17 cellular contexts compared by ENCODE assay signal in genomic region chr3:25846282-25846681, GRCh38. TPM values are rescaled to one million over a fixed set of nuclear protein-coding genes. Genes with fewer than 3 reads are reported as not detected.
DNase-seq lines count a peak whose midpoint lies in the region; ATAC-seq, FAIRE-seq and TF ChIP-seq lines count a peak whose summit lies in the region.
"Had no signal": no experiment of that assay in that cellular context is flagged by ENCODE, and none has a peak within 500 bp of the region (broad histone marks: within the 10 kb centered on the region; RNA-seq: fewer than 3 reads in every experiment).

No MANE protein-coding gene starts in this region.

- 88 to 94% (median 93%) methylated on average over 1 of the region's 1 CpG for WGBS in small intestine, 3 donors

- H3K9me3 Mint-ChIP-seq in WTC11 = peaks cover 7% of the 10 kb centered on the region
- H3K9me3 Mint-ChIP-seq: CD4-positive, alpha-beta memory T cell had no signal

- no peaks in the 10 kb centered on the region for H3K36me3 ChIP-seq in small intestine (ENCODE audit: control insufficient read depth in 2 of 2, insufficient read depth in 2 of 2, low read length in 2 of 2)

- no peak overlapping the region for H3K27ac Mint-ChIP-seq in WTC11
- H3K27ac Mint-ChIP-seq: CD4-positive, alpha-beta memory T cell; GM23338; H9 had no signal

- H3K4me3 Mint-ChIP-seq in WTC11 = no peak overlapping the region
- H3K4me3 Mint-ChIP-seq: CD4-positive, alpha-beta memory T cell; GM23338; H9 had no signal

- H3K4me1 ChIP-seq in small intestine (ENCODE audit: control insufficient read depth in 2 of 2, insufficient read depth in 1 of 2, low read depth in 1 of 2, low read length in 1 of 2) = no peaks in the 10 kb centered on the region

- H3K27ac ChIP-seq in small intestine (ENCODE audit: low read depth in 1 of 2, low read length in 1 of 2) = no peak overlapping the region

- no peak for TF ChIP-seq CTCF in WTC11 (IDR thresholded peaks at IDR 0.05)

- ATAC-seq in WTC11 (no peak), GM19324 (IDR thresholded peaks at IDR 0.05; ENCODE audit: low FRiP score, unreplicated experiment) (no peak), HG03442 (IDR thresholded peaks at IDR 0.05; ENCODE audit: unreplicated experiment) (no peak)
- ATAC-seq: GM23338, HCT116 had no signal

- H3K4me1 Mint-ChIP-seq in WTC11 = peaks cover 7% of the 10 kb centered on the region
- H3K4me1 Mint-ChIP-seq: CD4-positive, alpha-beta memory T cell had no signal

- CTCF ChIA-PET in WTC11 (lab: Charles Lee) = interaction anchor here (1.0 to 1.8 kb wide), 3 partner anchors 9 to 11 kb away, joined by 4 to 5 read pairs (median 5); no protein-coding TSS in a partner anchor

- POLR2A ChIA-PET in WTC11 (lab: Charles Lee) = no interaction called here

- peak; percentile 81 for FAIRE-seq in G401.6 (lab: Jason Lieb, UNC)
- FAIRE-seq in frontal cortex (lab: Jason Lieb, UNC) = peak; percentile 92
- FAIRE-seq in small intestine (lab: Jason Lieb, UNC) = peak; percentile 93
- FAIRE-seq: GM12892 had no signal

- peaks cover 7% of the 10 kb centered on the region for H3K36me3 Mint-ChIP-seq in WTC11
- H3K36me3 Mint-ChIP-seq: CD4-positive, alpha-beta memory T cell had no signal

- H3K27me3 ChIP-seq in small intestine (ENCODE audit: control insufficient read depth in 2 of 2, insufficient read depth in 2 of 2, low read length in 2 of 2) = no peaks in the 10 kb centered on the region

- H3K9me3 ChIP-seq in small intestine (ENCODE audit: control insufficient read depth, low read depth) = no peaks in the 10 kb centered on the region

- DNase-seq in WTC11 (ENCODE audit: low spot score) = no peak
- no peak for DNase-seq in frontal cortex (ENCODE audit: low spot score in 2 of 2)
- no peak for DNase-seq in small intestine
- DNase-seq in stimulated activated CD4-positive, alpha-beta T cell treated with anti-CD3 and anti-CD28 coated beads, Interleukin-2, amount 100 ng/mL, for 48 hours = no peak
- DNase-seq: 8988T; Calu3; CD4-positive, alpha-beta memory T cell; COR-L47; DMS53; DMS79 treated with DMSO at 0.1 percent for 48 hours; H9 had no signal

- H3K27me3 Mint-ChIP-seq in WTC11 (ENCODE audit: low read depth) = no peaks in the 10 kb centered on the region; the same call in 1 of the 2 replicates

- H3K4me3 ChIP-seq in small intestine (ENCODE audit: low read depth in 1 of 2, low read length in 2 of 2) = no peak overlapping the region
- H3K4me3 ChIP-seq: GM23338 had no signal

TF ChIP-seq in WTC11, 78 proteins besides CTCF, POLR2A, EP300 and RAD21:
- TF ChIP-seq HMGA2 (CRISPR knock-in tag; IDR thresholded peaks at IDR 0.05) = peak; percentile 94
- TF ChIP-seq PRRX2 (CRISPR knock-in tag; IDR thresholded peaks at IDR 0.05) = no peak
- no peak for TF ChIP-seq ZNF317 (CRISPR knock-in tag; IDR thresholded peaks at IDR 0.05; ENCODE audit: borderline replicate concordance, low read depth)

RNA-seq across cellular contexts. Expression of gene OXSM, which starts 56.4 kb away (rescaled TPM):
- 2.7 to 3.3 TPM (median 2.9 TPM) in 3 replicates for total RNA-seq in WTC11 (2021)
- 10.6 TPM for total RNA-seq in frontal cortex
- polyA plus RNA-seq in small intestine = 10 to 100 TPM; 14.7 to 25.1 (median 19.7) TPM
